26 cellular contexts compared by ENCODE assay signal in the genomic region with DNA sequence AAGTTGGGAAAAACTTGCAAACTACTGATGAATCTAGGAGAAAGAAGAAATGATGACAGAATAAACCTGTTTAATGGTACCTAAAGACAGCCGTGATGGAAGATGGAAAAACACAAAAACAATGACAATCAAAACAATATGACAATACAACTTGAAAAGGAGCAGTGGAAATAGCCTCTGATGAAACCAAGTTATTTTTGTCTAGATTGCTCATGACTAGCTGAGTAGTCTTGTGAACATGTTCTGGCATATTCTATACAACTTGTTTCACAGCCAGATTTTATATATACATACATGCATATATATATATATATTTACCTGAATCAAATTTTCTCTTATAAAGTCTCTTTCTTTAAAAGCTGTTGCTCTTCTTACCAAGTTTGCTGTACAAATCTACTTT.
"Had no signal": no experiment of that assay in that cellular context is flagged by ENCODE, and none has a peak within 500 bp of the region (broad histone marks: within the 10 kb centered on the region; RNA-seq: fewer than 3 reads in every experiment).

No MANE protein-coding gene starts in this region.

- H3K4me1 ChIP-seq: right lobe of liver had no signal

- H3K4me3 ChIP-seq: adrenal gland, heart left ventricle, right lobe of liver, skin epidermis, testis, transverse colon had no signal

- H3K9me3 ChIP-seq: adrenal gland, heart left ventricle, right lobe of liver, testis, transverse colon had no signal

- FAIRE-seq: astrocyte, TTC549 had no signal

- H3K27me3 ChIP-seq: adrenal gland, brain microvascular endothelial cell, heart left ventricle, right lobe of liver, testis, transverse colon had no signal

- DNase-seq: activated CD4-positive, alpha-beta T cell treated with anti-CD3 and anti-CD28 coated beads for 48 hours; activated CD4-positive, alpha-beta T cell treated with anti-CD3 and anti-CD28 coated beads, Interleukin-2, amount 50 U/mL, for 48 hours; activated CD8-positive, alpha-beta memory T cell treated with anti-CD3 and anti-CD28 coated beads for 24 hours; activated effector memory CD4-positive, alpha-beta T cell treated with anti-CD3 and anti-CD28 coated beads, Interleukin-2, amount 50 U/mL, for 16 hours; activated naive CD4-positive, alpha-beta T cell treated with anti-CD3 and anti-CD28 coated beads for 36 hours; activated naive CD8-positive, alpha-beta T cell treated with anti-CD3 and anti-CD28 coated beads for 36 hours; central memory CD4-positive, alpha-beta T cell; endodermal cell; hypothalamus; immature natural killer cell; posterior cingulate gyrus; right lobe of liver; stimulated activated CD4-positive, alpha-beta T cell treated with anti-CD3 and anti-CD28 coated beads, Interleukin-12 subunit alpha, Interleukin-12 subunit beta, amount 100 ng/mL, for 4 hours; stimulated activated CD4-positive, alpha-beta T cell treated with anti-CD3 and anti-CD28 coated beads, Interleukin-4, amount 100 ng/mL, for 1 hour; stimulated activated naive CD8-positive, alpha-beta T cell treated with anti-CD3 and anti-CD28 coated beads, Interleukin-15, Interleukin-2, amounts not matched to agents 100 U/mL and 50 U/mL, for 24 hours; T-helper 9 cell; transverse colon; WERI-Rb-1 had no signal

- H3K27ac ChIP-seq: brain microvascular endothelial cell, heart left ventricle, right lobe of liver, skin epidermis, testis, transverse colon, WERI-Rb-1 had no signal

- ATAC-seq: activated CD4-positive, CD25-positive, alpha-beta regulatory T cell treated with anti-CD3 and anti-CD28 coated beads, Interleukin-2, amount 50 U/mL, for 24 hours; heart left ventricle; right lobe of liver had no signal

- H3K36me3 ChIP-seq: adrenal gland, brain microvascular endothelial cell, heart left ventricle, right lobe of liver, transverse colon, WERI-Rb-1 had no signal
